In genomic region chr3:38632989-38633388, GRCh38 we compare ENCODE assay signal across 16 cellular contexts. TPM values are rescaled to one million over a fixed set of nuclear protein-coding genes. Genes with fewer than 3 reads are reported as not detected.
DNase-seq lines count a peak whose midpoint lies in the region; ATAC-seq and TF ChIP-seq lines count a peak whose summit lies in the region.
"Had no signal": no experiment of that assay in that cellular context is flagged by ENCODE, and none has a peak within 500 bp of the region (broad histone marks: within the 10 kb centered on the region; RNA-seq: fewer than 3 reads in every experiment).

No MANE protein-coding gene starts in this region.

- peak overlapping the region; percentile 69 for H3K23ac ChIP-seq in neuronal stem cell (ENCODE audit: low read depth, low read length, poor library complexity)

- H2BK12ac ChIP-seq in neuronal stem cell (ENCODE audit: low read length): no peak overlapping the region

- H3K4me3 ChIP-seq in left ventricle myocardium inferior (no peak overlapping the region), BLaER1 (no peak overlapping the region), neuronal stem cell (ENCODE audit: low read length in 2 of 2) (no peak overlapping the region)
- H3K4me3 ChIP-seq: GM23248 had no signal

- H3K79me1 ChIP-seq in neuronal stem cell (ENCODE audit: low read depth, low read length): no peaks in the 10 kb centered on the region

- peak overlapping the region; percentile 94 for H3K14ac ChIP-seq in neuronal stem cell (ENCODE audit: low read length)

- no peak for TF ChIP-seq CTCF in left ventricle myocardium inferior (IDR thresholded peaks at IDR 0.05; ENCODE audit: borderline replicate concordance)

- DNase-seq in left ventricle myocardium inferior (no peak), left cardiac atrium (no peak), neuronal stem cell (ENCODE audit: low spot score) (no peak), NCI-H446 treated with DMSO at 0.1 percent for 48 hours (lab: John Stamatoyannopoulos, UW) (no peak)
- DNase-seq: C1 segment of cervical spinal cord; Calu3; CD4-positive, alpha-beta memory T cell; COR-L47; DMS53; DMS79 treated with DMSO at 0.1 percent for 48 hours; GM23248; H7; HCEC 1CT had no signal

- ATAC-seq in left cardiac atrium (no peak), HG02973 (IDR thresholded peaks at IDR 0.05; ENCODE audit: unreplicated experiment) (no peak)

- H4K91ac ChIP-seq in neuronal stem cell (ENCODE audit: low read depth, low read length, poor library complexity): no peak overlapping the region

- H3K4ac ChIP-seq in neuronal stem cell (ENCODE audit: low read length): no peak overlapping the region

- H3K9ac ChIP-seq in BLaER1 (no peak overlapping the region; the same call in 1 of the 2 replicates), neuronal stem cell (ENCODE audit: low read depth, low read length, poor library complexity) (no peak overlapping the region)
- H3K9ac ChIP-seq: GM23248 had no signal

- H2AK5ac ChIP-seq in neuronal stem cell (ENCODE audit: low read depth, low read length): peak overlapping the region; percentile 78

- H4K20me1 ChIP-seq in BLaER1: no peaks in the 10 kb centered on the region

- no peak overlapping the region for H2BK120ac ChIP-seq in neuronal stem cell (ENCODE audit: low read depth, low read length)

- no peak overlapping the region for H2AFZ ChIP-seq in neuronal stem cell (ENCODE audit: low read length)
- H2AFZ ChIP-seq: GM23248 had no signal

- peak overlapping the region; percentile 63 for H3K27ac ChIP-seq in left ventricle myocardium inferior (replicated peaks)
- H3K27ac ChIP-seq in BLaER1: peak overlapping the region; percentile 61
- H3K27ac ChIP-seq in neuronal stem cell (replicated peaks; ENCODE audit: low read length): no peak overlapping the region
- H3K27ac ChIP-seq: 22Rv1, GM23248 had no signal

- peaks cover 77% of the 10 kb centered on the region for H3K4me1 ChIP-seq in left ventricle myocardium inferior
- peaks cover 99% of the 10 kb centered on the region for H3K4me1 ChIP-seq in BLaER1
- H3K4me1 ChIP-seq in neuronal stem cell (ENCODE audit: control insufficient read depth in 2 of 2, insufficient read depth in 1 of 2, low read depth in 1 of 2, low read length in 2 of 2): peaks cover 0 to 15% of the 10 kb centered on the region in 2 donors

- WGBS in neuronal stem cell (ENCODE audit: extremely low coverage in 2 of 2, insufficient read length in 2 of 2, insufficient replicate concordance in 1 of 2), 2 donors: no CpG with 5 or more reads among the region's 12 CpGs

- no peak overlapping the region for H3K18ac ChIP-seq in neuronal stem cell (ENCODE audit: low read length)

- H2BK5ac ChIP-seq in neuronal stem cell (ENCODE audit: low read length): no peak overlapping the region

- H2BK15ac ChIP-seq in neuronal stem cell (ENCODE audit: low read length): no peak overlapping the region

- H3K36me3 ChIP-seq in left ventricle myocardium inferior (peaks cover 25% of the 10 kb centered on the region), BLaER1 (no peaks in the 10 kb centered on the region), neuronal stem cell (replicated peaks in 1 of 2; ENCODE audit: control insufficient read depth in 2 of 2, insufficient read depth in 2 of 2, low read length in 2 of 2) (no peaks in the 10 kb centered on the region)

- peak overlapping the region; percentile 86 for H3K4me2 ChIP-seq in BLaER1
- H3K4me2 ChIP-seq in neuronal stem cell (ENCODE audit: insufficient read depth, low read length, poor library complexity, severe bottlenecking): no peak overlapping the region

- H3K27me3 ChIP-seq in left ventricle myocardium inferior (ENCODE audit: low read depth) (peaks cover 4% of the 10 kb centered on the region), BLaER1 (no peaks in the 10 kb centered on the region), neuronal stem cell (ENCODE audit: control insufficient read depth in 3 of 3, insufficient read depth in 3 of 3, low read depth in 1 of 3, low read length in 3 of 3) (peaks cover 0 to 82% (median 0%) of the 10 kb centered on the region in 3 experiments)

- intact Hi-C loops in left ventricle myocardium inferior (cut with micrococcal nuclease) (no loop called here), left cardiac atrium (cut with DNase I) (no loop called here)

- H4K8ac ChIP-seq in neuronal stem cell (ENCODE audit: low read depth, low read length): no peak overlapping the region

- H3K9me3 ChIP-seq in left ventricle myocardium inferior (replicated peaks) (no peaks in the 10 kb centered on the region), BLaER1 (no peaks in the 10 kb centered on the region), neuronal stem cell (replicated peaks in 1 of 2; ENCODE audit: control insufficient read depth in 2 of 2, insufficient read depth in 1 of 2, low read depth in 1 of 2, low read length in 2 of 2) (no peaks in the 10 kb centered on the region)

RNA-seq across cellular contexts. Expression of gene SCN5A, which starts 16.5 kb away (rescaled TPM):
- 239 TPM for total RNA-seq in left ventricle myocardium inferior
- 100 to 1,000 TPM; 115 to 191 TPM for total RNA-seq in left cardiac atrium
- 1.3 TPM for polyA plus RNA-seq in neuronal stem cell (2013, experiment 1 of 2)
- polyA plus RNA-seq in neuronal stem cell (2013, experiment 2 of 2): 1.5 TPM
- total RNA-seq: GM23248 had no signal
- polyA plus RNA-seq: CD4-positive, alpha-beta memory T cell; GM23248 had no signal
